ENCODE assay signal across 8 cellular contexts in genomic region chr16:648786-649589, GRCh38. TPM values are rescaled to one million over a fixed set of nuclear protein-coding genes. Genes with fewer than 3 reads are reported as not detected.
A peak's percentile ranks its signal among the peaks of the same experiment; 100 is the strongest.
DNase-seq lines count a peak whose midpoint lies in the region; ATAC-seq and TF ChIP-seq lines count a peak whose summit lies in the region.

Gene WDR90, plus strand, starts transcription at chr16:649365. Its CDS starts 52 bp downstream, at chr16:649417.

- H3K27me3 ChIP-seq in H7 (ENCODE audit: control insufficient read depth, insufficient read depth, low read length) (no peaks in the 10 kb centered on the region), Loucy (ENCODE audit: insufficient read depth, low read length, poor library complexity, severe bottlenecking) (no peaks in the 10 kb centered on the region)

- intact Hi-C loops in activated T-helper 2 cell treated with anti-CD3 and anti-CD28 coated beads, Interferon-gamma antibody, Interleukin-2, Interleukin-4, amounts not matched to agents 10 μg/mL and 5 μg/mL and 100 μg/mL, durations not matched to agents 14 hours and 24 hours and 36 hours (cut with micrococcal nuclease): loop anchor here (1.0 to 10.0 kb wide), 2 partner anchors 8 to 966 kb away; partner anchors contain the start of genes CRAMP1, IFT140 and MCRIP2
- intact Hi-C loops in natural killer cell (cut with micrococcal nuclease): no loop called here

- H3K4me3 Mint-ChIP-seq in activated T-helper 2 cell treated with anti-CD3 and anti-CD28 coated beads, Interferon-gamma antibody, Interleukin-2, Interleukin-4, amounts not matched to agents 10 μg/mL and 5 μg/mL and 100 μg/mL, durations not matched to agents 14 hours and 24 hours and 36 hours (ENCODE audit: low read depth): peak within 1 kb of the TSS; percentile 82
- H3K4me3 Mint-ChIP-seq in natural killer cell: peak within 1 kb of the TSS; percentile 79
- H3K4me3 Mint-ChIP-seq in stimulated activated naive B cell treated with anti-CD40 and anti-IgM and Interleukin-4, amounts not matched to agents 10 μg/mL and 1 μg/mL and 100 μg/mL, for 72 hours: peak within 1 kb of the TSS; percentile 86 to 91

- peak within 1 kb of the TSS; percentile 88 for H3K4me2 ChIP-seq in Loucy (ENCODE audit: low read depth, low read length, poor library complexity, severe bottlenecking)

- H3K4me1 ChIP-seq in Loucy (ENCODE audit: insufficient read depth, low read length, poor library complexity, severe bottlenecking): no peaks in the 10 kb centered on the region

- H3K36me3 ChIP-seq in H7 (replicated peaks; ENCODE audit: control insufficient read depth, insufficient read depth, low read length): no peaks in the 10 kb centered on the region; the same call in 1 of the 2 replicates
- no peaks in the 10 kb centered on the region for H3K36me3 ChIP-seq in Loucy (ENCODE audit: insufficient read depth, low read length)

- peak within 1 kb of the TSS; percentile 76 for H3K9ac ChIP-seq in Loucy (ENCODE audit: low read depth, low read length, poor library complexity, severe bottlenecking)

- H3K4me3 ChIP-seq in H7 (ENCODE audit: insufficient read depth, low read depth, low read length) (peak within 1 kb of the TSS; percentile 74), Loucy (ENCODE audit: low read length, poor library complexity, severe bottlenecking) (peak within 1 kb of the TSS; percentile 86)

- H2AFZ ChIP-seq in Loucy (ENCODE audit: low read length): peak within 1 kb of the TSS; percentile 64

- no peaks in the 10 kb centered on the region for H3F3A ChIP-seq in Loucy (ENCODE audit: low read depth)

- no peaks in the 10 kb centered on the region for H3K27me3 Mint-ChIP-seq in activated T-helper 2 cell treated with anti-CD3 and anti-CD28 coated beads, Interferon-gamma antibody, Interleukin-2, Interleukin-4, amounts not matched to agents 10 μg/mL and 5 μg/mL and 100 μg/mL, durations not matched to agents 14 hours and 24 hours and 36 hours (ENCODE audit: low read depth)
- no peaks in the 10 kb centered on the region for H3K27me3 Mint-ChIP-seq in natural killer cell (ENCODE audit: low read depth in 2 of 2)
- no peaks in the 10 kb centered on the region for H3K27me3 Mint-ChIP-seq in stimulated activated naive B cell treated with anti-CD40 and anti-IgM and Interleukin-4, amounts not matched to agents 10 μg/mL and 1 μg/mL and 100 μg/mL, for 72 hours

- no peaks in the 10 kb centered on the region for H3K9me2 ChIP-seq in Loucy (replicated peaks; ENCODE audit: low read depth, low read length)

- H3K9me3 ChIP-seq in Loucy (ENCODE audit: insufficient read depth, low read depth, low read length): no peaks in the 10 kb centered on the region

- H3K36me3 Mint-ChIP-seq in activated T-helper 2 cell treated with anti-CD3 and anti-CD28 coated beads, Interferon-gamma antibody, Interleukin-2, Interleukin-4, amounts not matched to agents 10 μg/mL and 5 μg/mL and 100 μg/mL, durations not matched to agents 14 hours and 24 hours and 36 hours (ENCODE audit: low read depth): peaks cover 10% of the 10 kb centered on the region
- H3K36me3 Mint-ChIP-seq in natural killer cell: no peaks in the 10 kb centered on the region
- H3K36me3 Mint-ChIP-seq in stimulated activated naive B cell treated with anti-CD40 and anti-IgM and Interleukin-4, amounts not matched to agents 10 μg/mL and 1 μg/mL and 100 μg/mL, for 72 hours: peaks cover 8% of the 10 kb centered on the region in 2 donors

- H4K20me1 ChIP-seq in Loucy (ENCODE audit: insufficient read depth, low read length, poor library complexity, severe bottlenecking): no peaks in the 10 kb centered on the region

- H3K27ac Mint-ChIP-seq in activated T-helper 2 cell treated with anti-CD3 and anti-CD28 coated beads, Interferon-gamma antibody, Interleukin-2, Interleukin-4, amounts not matched to agents 10 μg/mL and 5 μg/mL and 100 μg/mL, durations not matched to agents 14 hours and 24 hours and 36 hours: peak within 1 kb of the TSS; percentile 74
- peak within 1 kb of the TSS; percentile 51 to 73 for H3K27ac Mint-ChIP-seq in natural killer cell
- H3K27ac Mint-ChIP-seq in stimulated activated naive B cell treated with anti-CD40 and anti-IgM and Interleukin-4, amounts not matched to agents 10 μg/mL and 1 μg/mL and 100 μg/mL, for 72 hours: peak within 1 kb of the TSS; percentile 93

- 0 out of 2 replicates have a peak, but pooled peaks cover 3% of the 10 kb centered on the region for H3K79me2 ChIP-seq in Loucy (ENCODE audit: insufficient read depth, low read length)

- peak; percentile 91 for DNase-seq in EH (ENCODE audit: low read depth)
- peak; percentile 98 for DNase-seq in H7
- peak; percentile 91 for DNase-seq in activated T-helper 2 cell treated with anti-CD3 and anti-CD28 coated beads, Interferon-gamma antibody, Interleukin-2, Interleukin-4, amounts not matched to agents 10 μg/mL and 5 μg/mL and 100 μg/mL, durations not matched to agents 14 hours and 24 hours and 36 hours (ENCODE audit: low spot score)
- peak; percentile 87 for DNase-seq in fibroblast of peridontal ligament (ENCODE audit: extremely low read depth)
- peak; percentile 90 for DNase-seq in natural killer cell
- peak; percentile 90 for DNase-seq in stimulated activated naive B cell treated with anti-CD40 and anti-IgM and Interleukin-4, amounts not matched to agents 10 μg/mL and 1 μg/mL and 100 μg/mL, for 72 hours

- ATAC-seq in natural killer cell: peak; percentile 95 to 99 (median 96)
- ATAC-seq in stimulated activated naive B cell treated with anti-CD40 and anti-IgM and Interleukin-4, amounts not matched to agents 10 μg/mL and 1 μg/mL and 100 μg/mL, for 72 hours (replicated peaks): peak; percentile 92 to 95

- peak; percentile 82 for TF ChIP-seq POLR2A in Raji (IDR thresholded peaks at IDR 0.05; ENCODE audit: insufficient read depth, low read depth, low read length)

- no peaks in the 10 kb centered on the region for H3K9me3 Mint-ChIP-seq in activated T-helper 2 cell treated with anti-CD3 and anti-CD28 coated beads, Interferon-gamma antibody, Interleukin-2, Interleukin-4, amounts not matched to agents 10 μg/mL and 5 μg/mL and 100 μg/mL, durations not matched to agents 14 hours and 24 hours and 36 hours
- no peaks in the 10 kb centered on the region for H3K9me3 Mint-ChIP-seq in natural killer cell
- H3K9me3 Mint-ChIP-seq in stimulated activated naive B cell treated with anti-CD40 and anti-IgM and Interleukin-4, amounts not matched to agents 10 μg/mL and 1 μg/mL and 100 μg/mL, for 72 hours: no peaks in the 10 kb centered on the region

- TF ChIP-seq CTCF in Loucy (conservative IDR thresholded peaks at IDR 0.05; ENCODE audit: low read length) (no peak), natural killer cell (IDR thresholded peaks at IDR 0.05) (no peak)

- H3K4me1 Mint-ChIP-seq in activated T-helper 2 cell treated with anti-CD3 and anti-CD28 coated beads, Interferon-gamma antibody, Interleukin-2, Interleukin-4, amounts not matched to agents 10 μg/mL and 5 μg/mL and 100 μg/mL, durations not matched to agents 14 hours and 24 hours and 36 hours (ENCODE audit: low read depth): peaks cover 4% of the 10 kb centered on the region
- H3K4me1 Mint-ChIP-seq in natural killer cell: peaks cover 0 to 11% of the 10 kb centered on the region in 2 donors
- peaks cover 20 to 45% of the 10 kb centered on the region in 2 donors for H3K4me1 Mint-ChIP-seq in stimulated activated naive B cell treated with anti-CD40 and anti-IgM and Interleukin-4, amounts not matched to agents 10 μg/mL and 1 μg/mL and 100 μg/mL, for 72 hours

RNA-seq across cellular contexts. Expression of gene WDR90, which starts in this region (rescaled TPM):
- 35.3 and 38.3 TPM in 2 replicates for total RNA-seq in H7 (2014; rRNA removed; shearing (Covaris generic))
- total RNA-seq in activated T-helper 2 cell treated with anti-CD3 and anti-CD28 coated beads, Interferon-gamma antibody, Interleukin-2, Interleukin-4, amounts not matched to agents 10 μg/mL and 5 μg/mL and 100 μg/mL, durations not matched to agents 14 hours and 24 hours and 36 hours: 73.7 and 77.2 TPM in 2 replicates
- 10 to 100 TPM; 16.7 to 22.8 (median 20.2) TPM for total RNA-seq in natural killer cell

Comparison
In these comparisons a context has a peak if more than half of its experiments do, and no peak if none do; other contexts are left out.
1. Peak in every context shown above with its lines: DNase-seq, ATAC-seq and H3K4me3 ChIP-seq.